Comparison of ENCODE assay signal across 21 cellular contexts in the genomic region with DNA sequence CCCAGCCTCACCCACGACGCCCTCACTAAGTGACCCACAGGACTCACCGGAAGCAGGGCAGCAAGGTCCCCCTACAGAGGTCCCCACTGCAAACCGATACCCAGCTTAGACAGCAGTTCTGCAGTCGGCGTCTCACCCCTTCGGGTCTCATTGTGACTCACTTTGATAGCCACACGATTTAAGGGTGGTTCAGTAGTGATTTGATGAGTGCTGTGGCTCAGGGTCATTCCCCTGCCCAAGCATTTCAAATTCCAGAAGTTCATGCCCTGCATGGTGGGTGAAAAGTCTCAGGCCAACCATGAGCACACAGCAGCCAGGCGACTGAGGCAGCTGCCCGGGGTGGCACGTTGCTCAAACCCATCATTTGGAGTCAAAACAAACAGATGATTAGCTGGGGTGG.
A peak's percentile ranks its signal among the peaks of the same experiment; 100 is the strongest.
DNase-seq lines count a peak whose midpoint lies in the region; ATAC-seq and TF ChIP-seq lines count a peak whose summit lies in the region.
"Had no signal": no experiment of that assay in that cellular context is flagged by ENCODE, and none has a peak within 500 bp of the region (broad histone marks: within the 10 kb centered on the region; RNA-seq: fewer than 3 reads in every experiment).

No MANE protein-coding gene starts in this region.

- no peak overlapping the region for H3K14ac ChIP-seq in trophoblast cell (ENCODE audit: low read length)

- no peak overlapping the region for H3K4me3 ChIP-seq in trophoblast cell (ENCODE audit: low read depth, low read length)
- no peak overlapping the region for H3K4me3 ChIP-seq in upper lobe of right lung
- no peak overlapping the region for H3K4me3 ChIP-seq in A673 (ENCODE audit: low read depth, low read length, poor library complexity, severe bottlenecking)
- H3K4me3 ChIP-seq: left ventricle myocardium inferior, MG63, ovary had no signal

- no peak overlapping the region for H2BK120ac ChIP-seq in trophoblast cell (ENCODE audit: insufficient read depth, low read length, poor library complexity)

- intact Hi-C loops in upper lobe of right lung (cut with DNase I) (no loop called here), A673 (cut with micrococcal nuclease; ENCODE audit: unreplicated experiment) (no loop called here)

- TF ChIP-seq CTCF in foreskin keratinocyte (conservative IDR thresholded peaks at IDR 0.05) (no peak), upper lobe of right lung (IDR thresholded peaks at IDR 0.05) (no peak), A673 (conservative IDR thresholded peaks at IDR 0.05; ENCODE audit: low read depth, low read length) (no peak)

- H4K91ac ChIP-seq in trophoblast cell (ENCODE audit: low read depth, low read length): no peak overlapping the region

- CTCF ChIA-PET in A673 (lab: Charles Lee): no interaction called here

- DNase-seq in RPMI7951 (ENCODE audit: low read depth) (peak; percentile 58), foreskin keratinocyte (no peak), trophoblast cell (no peak), upper lobe of right lung (no peak), cortex of kidney (lab: John Stamatoyannopoulos, UW) (no peak), A673 (ENCODE audit: low spot score) (no peak), NCI-H226 (no peak)
- DNase-seq: activated CD4-positive, alpha-beta T cell treated with anti-CD3 and anti-CD28 coated beads for 48 hours; activated gamma-delta T cell; activated T-cell treated with anti-CD3 and anti-CD28 coated beads, Interleukin-2, amount 50 U/mL, for 24 hours; CD4-positive, CD25-positive, alpha-beta regulatory T cell; dermis blood vessel endothelial cell; GOT3; left ventricle myocardium inferior; MG63; natural killer cell; NCI-H2029; ovary; stimulated activated CD4-positive, alpha-beta T cell treated with anti-CD3 and anti-CD28 coated beads, Interleukin-12 subunit alpha, Interleukin-12 subunit beta, amount 100 ng/mL, for 4 hours; stimulated activated CD4-positive, alpha-beta T cell treated with anti-CD3 and anti-CD28 coated beads, Interleukin-4, amount 100 ng/mL, for 1 hour had no signal

- H3K23ac ChIP-seq in trophoblast cell (ENCODE audit: low read length): no peak overlapping the region

- H3K18ac ChIP-seq in trophoblast cell (ENCODE audit: low read length): peak overlapping the region; percentile 26

- H3K4ac ChIP-seq in trophoblast cell (ENCODE audit: low read depth, low read length): no peak overlapping the region

- H3K36me3 ChIP-seq in trophoblast cell (ENCODE audit: control insufficient read depth in 1 of 2, insufficient read depth in 2 of 2, low read length in 2 of 2) (no peaks in the 10 kb centered on the region), upper lobe of right lung (no peaks in the 10 kb centered on the region), A673 (ENCODE audit: insufficient read depth, low read length, poor library complexity, severe bottlenecking) (no peaks in the 10 kb centered on the region)
- H3K36me3 ChIP-seq: left ventricle myocardium inferior, ovary had no signal

- no CpG with 5 or more reads among the region's 11 CpGs for WGBS in trophoblast cell (ENCODE audit: extremely low coverage, insufficient coverage, insufficient read length)

- peaks cover 2% of the 10 kb centered on the region for H3K79me2 ChIP-seq in trophoblast cell (ENCODE audit: control insufficient read depth, insufficient read depth, low read length, poor library complexity)

- BruUV-seq in A673 (replicated peaks; lab: Mats Ljungman, UMichigan): no TSS peak

- no peak overlapping the region for H3K4me2 ChIP-seq in trophoblast cell (ENCODE audit: low read length)

- no peak overlapping the region for H4K12ac ChIP-seq in trophoblast cell (ENCODE audit: low read depth, low read length)

- POLR2A ChIA-PET in A673 (lab: Charles Lee; ENCODE audit: low non-redundant PET): no interaction called here

- no peak overlapping the region for H2AFZ ChIP-seq in trophoblast cell (ENCODE audit: insufficient read depth, low read length, poor library complexity)

- no peak overlapping the region for H2BK12ac ChIP-seq in trophoblast cell (ENCODE audit: low read length)

- H3K79me1 ChIP-seq in trophoblast cell (ENCODE audit: low read length): no peaks in the 10 kb centered on the region

- H2AK5ac ChIP-seq in trophoblast cell (ENCODE audit: low read length): peak overlapping the region; percentile 44

- no peak overlapping the region for H3K9ac ChIP-seq in trophoblast cell (ENCODE audit: low read length)

- H3K27me3 ChIP-seq in foreskin keratinocyte: no peaks in the 10 kb centered on the region
- no peaks in the 10 kb centered on the region for H3K27me3 ChIP-seq in trophoblast cell (ENCODE audit: insufficient read depth, low read length)
- H3K27me3 ChIP-seq in upper lobe of right lung: no peaks in the 10 kb centered on the region
- no peaks in the 10 kb centered on the region for H3K27me3 ChIP-seq in A673 (replicated peaks; ENCODE audit: insufficient read depth, low read depth, low read length, poor library complexity)
- H3K27me3 ChIP-seq: MG63, ovary had no signal

- no peak overlapping the region for H4K8ac ChIP-seq in trophoblast cell (ENCODE audit: low read depth, low read length)

- no peak for ATAC-seq in foreskin keratinocyte
- ATAC-seq in upper lobe of right lung: no peak
- no peak for ATAC-seq in GM21381 (IDR thresholded peaks at IDR 0.05; ENCODE audit: unreplicated experiment)
- ATAC-seq: natural killer cell had no signal

- H3K4me1 ChIP-seq in foreskin keratinocyte (peaks cover 43% of the 10 kb centered on the region), trophoblast cell (ENCODE audit: control insufficient read depth in 1 of 2, insufficient read depth in 2 of 2, low read length in 2 of 2) (peaks cover 2 to 18% of the 10 kb centered on the region in 2 experiments), upper lobe of right lung (peaks cover 41% of the 10 kb centered on the region), A673 (ENCODE audit: insufficient read depth, low read length, poor library complexity, severe bottlenecking) (no peaks in the 10 kb centered on the region)

- peak overlapping the region; percentile 86 for H3K27ac ChIP-seq in foreskin keratinocyte
- H3K27ac ChIP-seq in trophoblast cell (ENCODE audit: low read depth, low read length): no peak overlapping the region
- H3K27ac ChIP-seq in upper lobe of right lung: peak overlapping the region; percentile 61
- H3K27ac ChIP-seq in A673 (ENCODE audit: low read depth, low read length, poor library complexity, severe bottlenecking): no peak overlapping the region

- H3K9me3 ChIP-seq in trophoblast cell (ENCODE audit: insufficient read depth, low read depth, low read length) (no peaks in the 10 kb centered on the region), upper lobe of right lung (no peaks in the 10 kb centered on the region), A673 (ENCODE audit: low read depth, low read length, poor library complexity, severe bottlenecking) (no peaks in the 10 kb centered on the region)
- H3K9me3 ChIP-seq: left ventricle myocardium inferior, MG63, ovary had no signal

- H2BK5ac ChIP-seq in trophoblast cell (ENCODE audit: low read depth, low read length, poor library complexity): no peak overlapping the region

Comparison
In these comparisons a context has a peak if more than half of its experiments do, and no peak if none do; other contexts are left out.
1. H3K27ac ChIP-seq: peak in foreskin keratinocyte (single experiment) and upper lobe of right lung (single experiment); none in trophoblast cell (single experiment) and A673 (single experiment).